30 cellular contexts compared by ENCODE assay signal in the genomic region with DNA sequence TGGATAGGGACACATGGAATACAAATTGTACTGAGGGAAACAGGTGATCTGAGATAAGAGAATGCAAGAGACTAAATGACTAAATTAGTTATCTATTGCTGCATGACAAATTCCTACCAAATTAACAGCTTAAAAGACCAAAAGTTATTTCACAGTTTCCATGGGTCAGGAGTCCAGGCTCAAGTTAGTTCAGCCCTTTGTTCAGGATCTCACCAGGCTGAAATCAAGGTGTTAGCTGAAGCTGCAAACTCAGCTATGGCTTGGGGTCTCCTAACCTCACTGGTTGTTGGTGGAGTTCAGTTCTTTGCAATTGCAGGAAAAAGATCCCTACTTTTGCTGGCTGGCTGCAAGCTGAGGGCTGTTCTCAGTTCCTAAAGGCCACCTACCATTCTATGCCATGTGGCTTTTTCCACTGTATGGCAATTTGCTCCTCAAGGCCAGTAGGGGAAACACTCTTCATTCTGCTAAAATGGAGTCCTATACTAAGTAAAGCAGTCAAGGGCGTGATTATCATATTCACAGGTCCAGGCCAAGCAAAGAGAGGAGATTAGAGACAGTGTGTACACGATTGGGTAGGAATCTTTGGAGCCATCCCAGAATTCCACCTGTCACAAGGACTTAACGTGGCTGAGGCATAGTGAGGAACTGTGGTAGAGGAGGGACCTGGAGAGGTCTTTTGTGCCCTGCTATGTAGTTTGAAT.
"Had no signal": no experiment of that assay in that cellular context is flagged by ENCODE, and none has a peak within 500 bp of the region (broad histone marks: within the 10 kb centered on the region; RNA-seq: fewer than 3 reads in every experiment).

No MANE protein-coding gene starts in this region.

- H3K9me3 ChIP-seq: body of pancreas, colonic mucosa, stomach, thyroid gland, upper lobe of right lung had no signal

- ATAC-seq: activated CD4-positive, CD25-positive, alpha-beta regulatory T cell treated with anti-CD3 and anti-CD28 coated beads, Interleukin-2, amount 50 U/mL, for 24 hours; body of pancreas; left colon; natural killer cell treated with Interleukin-12 subunit alpha and Interleukin-12 subunit beta and Interleukin-15 and Interleukin-18, amount 100 ng/mL, for 72 hours; stimulated activated naive B cell treated with anti-CD40 and anti-IgM and Interleukin-4, amounts not matched to agents 10 μg/mL and 1 μg/mL and 100 μg/mL, for 72 hours; upper lobe of right lung had no signal

- H3K36me3 ChIP-seq: colonic mucosa, stomach, thyroid gland, upper lobe of right lung had no signal

- DNase-seq: activated CD4-positive, alpha-beta T cell treated with anti-CD3 and anti-CD28 coated beads for 48 hours; activated CD4-positive, alpha-beta T cell treated with anti-CD3 and anti-CD28 coated beads, Interleukin-2, amount 50 U/mL, for 48 hours; activated CD8-positive, alpha-beta memory T cell treated with anti-CD3 and anti-CD28 coated beads for 24 hours; activated effector memory CD4-positive, alpha-beta T cell treated with Interleukin-2 at 50 U/mL for 16 hours; activated naive CD4-positive, alpha-beta T cell treated with Interleukin-2 at 50 U/mL for 16 hours; aorta; body of pancreas; cerebellar nuclear complex; colonic mucosa; effector CD8-positive, alpha-beta T cell; hippocampal formation; left colon; mesendoderm; retina; stimulated activated CD4-positive, alpha-beta T cell treated with anti-CD3 and anti-CD28 coated beads, Interleukin-15, amount 100 ng/mL, for 24 hours; stimulated activated CD4-positive, alpha-beta T cell treated with anti-CD3 and anti-CD28 coated beads, Interleukin-2, amount 100 ng/mL, for 24 hours; stimulated activated naive B cell treated with anti-CD40 and anti-IgM and Interleukin-4, amounts not matched to agents 10 μg/mL and 1 μg/mL and 100 μg/mL, for 72 hours; stomach; T-helper 9 cell; thyroid gland; upper lobe of right lung had no signal

- H3K4me3 Mint-ChIP-seq: activated naive CD8-positive, alpha-beta T cell; natural killer cell treated with Interleukin-12 subunit alpha and Interleukin-12 subunit beta and Interleukin-15 and Interleukin-18, amount 100 ng/mL, for 72 hours; stimulated activated naive B cell treated with anti-CD40 and anti-IgM and Interleukin-4, amounts not matched to agents 10 μg/mL and 1 μg/mL and 100 μg/mL, for 72 hours; T-helper 1 cell treated with Interleukin-12 subunit alpha and Interleukin-12 subunit beta and Interleukin-4 antibody, amounts not matched to agents 30 μg/mL and 1 μg/mL, for 36 hours had no signal

- H3K27me3 ChIP-seq: body of pancreas, colonic mucosa, stomach, thyroid gland, upper lobe of right lung had no signal

- H3K27ac Mint-ChIP-seq: activated naive CD8-positive, alpha-beta T cell; natural killer cell treated with Interleukin-12 subunit alpha and Interleukin-12 subunit beta and Interleukin-15 and Interleukin-18, amount 100 ng/mL, for 72 hours; stimulated activated naive B cell treated with anti-CD40 and anti-IgM and Interleukin-4, amounts not matched to agents 10 μg/mL and 1 μg/mL and 100 μg/mL, for 72 hours; T-helper 1 cell treated with Interleukin-12 subunit alpha and Interleukin-12 subunit beta and Interleukin-4 antibody, amounts not matched to agents 30 μg/mL and 1 μg/mL, for 36 hours had no signal

- FAIRE-seq: frontal cortex, keratinocyte, TTC549 had no signal

- H3K36me3 Mint-ChIP-seq: activated naive CD8-positive, alpha-beta T cell; natural killer cell treated with Interleukin-12 subunit alpha and Interleukin-12 subunit beta and Interleukin-15 and Interleukin-18, amount 100 ng/mL, for 72 hours; stimulated activated naive B cell treated with anti-CD40 and anti-IgM and Interleukin-4, amounts not matched to agents 10 μg/mL and 1 μg/mL and 100 μg/mL, for 72 hours had no signal

- H3K4me1 ChIP-seq: colonic mucosa, thyroid gland, upper lobe of right lung had no signal

- H3K27me3 Mint-ChIP-seq: activated naive CD8-positive, alpha-beta T cell; natural killer cell treated with Interleukin-12 subunit alpha and Interleukin-12 subunit beta and Interleukin-15 and Interleukin-18, amount 100 ng/mL, for 72 hours; stimulated activated naive B cell treated with anti-CD40 and anti-IgM and Interleukin-4, amounts not matched to agents 10 μg/mL and 1 μg/mL and 100 μg/mL, for 72 hours had no signal

- H3K4me3 ChIP-seq: body of pancreas, colonic mucosa, lung, stomach, thyroid gland, upper lobe of right lung had no signal

- H3K27ac ChIP-seq: body of pancreas, colonic mucosa, stomach, thyroid gland, upper lobe of right lung, VCaP had no signal

- H3K9me3 Mint-ChIP-seq: stimulated activated naive B cell treated with anti-CD40 and anti-IgM and Interleukin-4, amounts not matched to agents 10 μg/mL and 1 μg/mL and 100 μg/mL, for 72 hours; T-helper 1 cell treated with Interleukin-12 subunit alpha and Interleukin-12 subunit beta and Interleukin-4 antibody, amounts not matched to agents 30 μg/mL and 1 μg/mL, for 36 hours had no signal
